In the genomic region with DNA sequence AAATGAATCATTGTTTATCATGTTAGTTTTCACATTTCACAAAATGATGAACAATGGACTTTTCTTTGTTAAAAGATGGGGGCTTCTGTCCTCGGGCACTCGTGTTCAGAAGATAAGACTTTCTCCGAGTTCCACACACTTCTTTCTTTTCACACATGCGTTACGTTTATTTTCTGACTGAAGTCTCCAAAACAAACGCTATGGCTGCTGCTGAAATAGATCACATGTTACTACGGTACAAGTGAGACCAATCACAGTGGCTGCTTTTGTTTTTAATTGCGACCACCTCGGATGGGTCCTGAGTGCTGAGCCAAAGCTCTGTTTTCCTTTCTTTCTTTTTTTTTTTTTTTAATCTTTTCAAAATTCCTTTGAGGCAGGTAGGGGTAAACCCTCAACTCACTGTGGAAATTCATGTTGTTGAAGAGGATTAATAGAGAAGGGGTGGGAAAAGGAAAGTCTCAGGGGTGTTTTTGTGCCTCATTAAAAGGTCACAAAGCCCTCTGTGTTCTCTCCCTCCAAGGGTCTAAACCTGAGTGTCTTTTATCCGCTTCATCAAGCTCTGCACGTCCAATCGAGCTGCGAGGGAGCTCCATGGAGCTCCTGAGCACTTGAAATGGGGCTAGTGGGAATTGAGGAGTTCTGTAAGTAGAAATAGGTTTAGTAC, we compare ENCODE assay signal across 10 cellular contexts. TPM values are rescaled to one million over a fixed set of nuclear protein-coding genes. Genes with fewer than 3 reads are reported as not detected.
DNase-seq lines count a peak whose midpoint lies in the region; ATAC-seq and TF ChIP-seq lines count a peak whose summit lies in the region.
"Had no signal": no experiment of that assay in that cellular context is flagged by ENCODE, and none has a peak within 500 bp of the region (broad histone marks: within the 10 kb centered on the region; RNA-seq: fewer than 3 reads in every experiment).

No MANE protein-coding gene starts in this region.

- CTCF ChIA-PET in CD8-positive, alpha-beta T cell (lab: Charles Lee): interaction anchor here (0.9 to 2.5 kb wide), 5 partner anchors 8 to 313 kb away, joined by 3 to 7 read pairs (median 5); a partner anchor contains a TSS

- H3K27ac ChIP-seq in CD8-positive, alpha-beta T cell (ENCODE audit: low read depth, low read length): peak overlapping the region; percentile 90
- H3K27ac ChIP-seq in HUES64 (ENCODE audit: low read depth, low read length): peak overlapping the region; percentile 93

- peaks cover 51% of the 10 kb centered on the region for H3K36me3 Mint-ChIP-seq in CD8-positive, alpha-beta T cell
- peaks cover 35% of the 10 kb centered on the region for H3K36me3 Mint-ChIP-seq in effector memory CD8-positive, alpha-beta T cell (ENCODE audit: insufficient read depth)
- H3K36me3 Mint-ChIP-seq in natural killer cell treated with Interleukin-12 subunit alpha and Interleukin-12 subunit beta and Interleukin-15 and Interleukin-18, amount 100 ng/mL, for 72 hours: peaks cover 11% of the 10 kb centered on the region

- H3K9me3 ChIP-seq in CD8-positive, alpha-beta T cell (ENCODE audit: low read length): no peaks in the 10 kb centered on the region
- no peaks in the 10 kb centered on the region for H3K9me3 ChIP-seq in HUES64 (ENCODE audit: insufficient read depth, low read depth, low read length)

- H3K27me3 ChIP-seq in CD8-positive, alpha-beta T cell (ENCODE audit: insufficient read depth, low read length): no peaks in the 10 kb centered on the region
- no peaks in the 10 kb centered on the region; the same call in 1 of the 2 replicates for H3K27me3 ChIP-seq in HUES64 (ENCODE audit: insufficient read depth, low read length)

- H3K9me3 Mint-ChIP-seq in CD8-positive, alpha-beta T cell: peaks cover 8% of the 10 kb centered on the region
- H3K9me3 Mint-ChIP-seq in effector memory CD8-positive, alpha-beta T cell: no peaks in the 10 kb centered on the region
- peaks cover 3% of the 10 kb centered on the region for H3K9me3 Mint-ChIP-seq in natural killer cell treated with Interleukin-12 subunit alpha and Interleukin-12 subunit beta and Interleukin-15 and Interleukin-18, amount 100 ng/mL, for 72 hours

- H3K4me1 Mint-ChIP-seq in CD8-positive, alpha-beta T cell (ENCODE audit: low read depth): peaks cover 88% of the 10 kb centered on the region
- H3K4me1 Mint-ChIP-seq in effector memory CD8-positive, alpha-beta T cell (ENCODE audit: low read depth in 2 of 2): peaks cover 53 to 71% of the 10 kb centered on the region in 2 donors
- H3K4me1 Mint-ChIP-seq in natural killer cell treated with Interleukin-12 subunit alpha and Interleukin-12 subunit beta and Interleukin-15 and Interleukin-18, amount 100 ng/mL, for 72 hours (ENCODE audit: low read depth in 2 of 2): peaks cover 64 to 69% of the 10 kb centered on the region in 2 donors

- H3K27ac Mint-ChIP-seq in CD8-positive, alpha-beta T cell: peak overlapping the region; percentile 98
- H3K27ac Mint-ChIP-seq in effector memory CD8-positive, alpha-beta T cell: peak overlapping the region; percentile 98
- peak overlapping the region; percentile 96 to 98 for H3K27ac Mint-ChIP-seq in natural killer cell treated with Interleukin-12 subunit alpha and Interleukin-12 subunit beta and Interleukin-15 and Interleukin-18, amount 100 ng/mL, for 72 hours

- intact Hi-C loops in CD8-positive, alpha-beta T cell (cut with DNase I, micrococcal nuclease): no loop called here
- intact Hi-C loops in cardiac septum (cut with DNase I): no loop called here

- POLR2A ChIA-PET in CD8-positive, alpha-beta T cell (lab: Charles Lee): interaction anchor here (0.7 to 3.8 kb wide), 9 partner anchors 11 to 472 kb away, joined by 4 to 35 read pairs (median 6); no protein-coding TSS in a partner anchor

- H3K9ac ChIP-seq in HUES64 (ENCODE audit: low read depth, low read length): peak overlapping the region; percentile 43

- WGBS in HUES64: 45% methylated on average over 13 of the region's 13 CpGs

- no peak overlapping the region for H3K4me3 ChIP-seq in CD8-positive, alpha-beta T cell (ENCODE audit: low read depth, low read length)
- H3K4me3 ChIP-seq in HUES64 (ENCODE audit: low read length): no peak overlapping the region; the same call in 1 of the 2 replicates

- H3K27me3 Mint-ChIP-seq in CD8-positive, alpha-beta T cell (ENCODE audit: low read depth): no peaks in the 10 kb centered on the region
- no peaks in the 10 kb centered on the region for H3K27me3 Mint-ChIP-seq in effector memory CD8-positive, alpha-beta T cell
- H3K27me3 Mint-ChIP-seq in natural killer cell treated with Interleukin-12 subunit alpha and Interleukin-12 subunit beta and Interleukin-15 and Interleukin-18, amount 100 ng/mL, for 72 hours: no peaks in the 10 kb centered on the region

- no peak for ATAC-seq in CD8-positive, alpha-beta T cell
- ATAC-seq in effector memory CD8-positive, alpha-beta T cell (replicated peaks): no peak
- no peak for ATAC-seq in natural killer cell treated with Interleukin-12 subunit alpha and Interleukin-12 subunit beta and Interleukin-15 and Interleukin-18, amount 100 ng/mL, for 72 hours

- H3K4me3 Mint-ChIP-seq in CD8-positive, alpha-beta T cell: no peak overlapping the region
- H3K4me3 Mint-ChIP-seq in effector memory CD8-positive, alpha-beta T cell: peak overlapping the region in 1 of 2 donors; percentile 40
- no peak overlapping the region for H3K4me3 Mint-ChIP-seq in natural killer cell treated with Interleukin-12 subunit alpha and Interleukin-12 subunit beta and Interleukin-15 and Interleukin-18, amount 100 ng/mL, for 72 hours

- H3K36me3 ChIP-seq in CD8-positive, alpha-beta T cell (ENCODE audit: insufficient read depth, low read length): no peaks in the 10 kb centered on the region
- H3K36me3 ChIP-seq in HUES64 (ENCODE audit: insufficient read depth, low read length): no peaks in the 10 kb centered on the region

- H3K4me1 ChIP-seq in CD8-positive, alpha-beta T cell (ENCODE audit: insufficient read depth, low read length): peaks cover 85% of the 10 kb centered on the region
- H3K4me1 ChIP-seq in HUES64 (ENCODE audit: insufficient read depth, low read length): peaks cover 42% of the 10 kb centered on the region

- no peak for TF ChIP-seq CTCF in CD8-positive, alpha-beta T cell (IDR thresholded peaks at IDR 0.05)

- no peak for DNase-seq in CD8-positive, alpha-beta T cell
- no peak for DNase-seq in effector memory CD8-positive, alpha-beta T cell
- DNase-seq in natural killer cell treated with Interleukin-12 subunit alpha and Interleukin-12 subunit beta and Interleukin-15 and Interleukin-18, amount 100 ng/mL, for 72 hours (ENCODE audit: low spot score): no peak
- DNase-seq in stimulated activated CD4-positive, alpha-beta T cell treated with anti-CD3 and anti-CD28 coated beads, Interleukin-4, amount 100 ng/mL, for 4 hours: no peak
- DNase-seq in cardiac septum (ENCODE audit: low spot score) (no peak), DMS153 (lab: John Stamatoyannopoulos, UW) (no peak)
- no peak for DNase-seq in activated effector memory CD4-positive, alpha-beta T cell treated with anti-CD3 and anti-CD28 coated beads, Interleukin-2, amount 50 U/mL, for 16 hours
- DNase-seq: mammary epithelial cell, NCI-H1092 had no signal

RNA-seq across cellular contexts. Expression of a gene that starts 48.2 kb away (rescaled TPM):
- total RNA-seq in CD8-positive, alpha-beta T cell: 100 to 1,000 TPM; 484 to 496 TPM
- 15.5 TPM for polyA plus RNA-seq in HUES64 (2013, experiment 1 of 2)
- polyA plus RNA-seq in HUES64 (2013, experiment 2 of 2): 17.4 TPM
- total RNA-seq in natural killer cell treated with Interleukin-12 subunit alpha and Interleukin-12 subunit beta and Interleukin-15 and Interleukin-18, amount 100 ng/mL, for 72 hours: 100 to 1,000 TPM in 1 of 2 donors, 10 to 100 TPM in 1; 99.5 to 136 TPM
- total RNA-seq in cardiac septum: 1.7 TPM

Comparison
In these comparisons a context has a peak if more than half of its experiments do, and no peak if none do; other contexts are left out.
1. RNA of a gene that starts 48.2 kb away (total RNA-seq): 484 to 496 TPM in CD8-positive, alpha-beta T cell and 99.5 to 136 TPM in natural killer cell treated with Interleukin-12 subunit alpha and Interleukin-12 subunit beta and Interleukin-15 and Interleukin-18, amount 100 ng/mL, for 72 hours; 1.7 TPM in cardiac septum (single experiment); every median in the first group is over 10 times any median in the second.
2. Peak in every context shown above with its lines, with median percentiles within 50 percentile points of each other: H3K27ac Mint-ChIP-seq.